In the genomic region with DNA sequence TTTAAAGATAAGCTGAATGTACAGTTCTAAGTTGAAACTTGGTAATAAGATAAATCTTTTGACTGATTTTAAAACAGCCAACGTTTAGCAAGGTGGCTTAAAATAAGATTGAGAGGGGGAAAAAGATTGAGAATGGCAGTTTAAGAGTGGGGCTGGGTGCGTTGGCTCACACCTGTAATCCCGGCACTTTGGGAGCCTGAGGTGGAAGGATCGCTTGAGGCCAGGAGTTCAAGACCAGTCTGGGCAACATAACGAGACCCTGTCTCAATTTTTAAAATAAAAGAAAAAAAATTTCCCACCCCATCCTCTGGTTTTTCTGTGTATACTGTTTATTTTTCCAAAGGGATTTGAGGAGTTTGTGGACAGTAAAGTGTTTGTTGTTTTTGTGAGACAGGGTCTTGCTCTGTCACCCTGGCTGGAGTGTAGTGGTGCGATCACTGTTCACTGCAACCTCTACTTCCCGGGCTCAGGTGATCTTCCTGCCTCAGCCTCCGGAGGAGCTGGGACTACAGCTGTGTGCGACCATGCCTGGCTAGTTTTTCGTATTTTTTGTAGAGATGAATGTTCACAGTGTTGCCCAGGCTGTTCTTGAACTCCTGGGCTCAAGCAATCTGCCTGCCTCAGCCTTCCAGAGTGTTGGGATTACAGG, we compare ENCODE assay signal across 10 cellular contexts. TPM values are rescaled to one million over a fixed set of nuclear protein-coding genes. Genes with fewer than 3 reads are reported as not detected.
DNase-seq lines count a peak whose midpoint lies in the region; ATAC-seq, FAIRE-seq and TF ChIP-seq lines count a peak whose summit lies in the region.
"Had no signal": no experiment of that assay in that cellular context is flagged by ENCODE, and none has a peak within 500 bp of the region (broad histone marks: within the 10 kb centered on the region; RNA-seq: fewer than 3 reads in every experiment).

No MANE protein-coding gene starts in this region.

- peaks cover 36% of the 10 kb centered on the region for H3K4me1 Mint-ChIP-seq in endothelial cell (ENCODE audit: unreplicated experiment)

- no peak overlapping the region for H3K27ac Mint-ChIP-seq in endothelial cell (ENCODE audit: unreplicated experiment)

- peak overlapping the region in 2 of 4 donors; percentile 66 to 69 for H3K4me3 ChIP-seq in pancreas

- H3K9me3 ChIP-seq in pancreas = no peaks in the 10 kb centered on the region

- intact Hi-C loops in pancreas (cut with DNase I) = no loop called here

- FAIRE-seq in pancreas (lab: Jason Lieb, UNC) = no peak

- H3K36me3 ChIP-seq in pancreas = no peaks in the 10 kb centered on the region
- H3K36me3 ChIP-seq: cardiac muscle cell had no signal

- no peaks in the 10 kb centered on the region for H3K9me3 Mint-ChIP-seq in endothelial cell (ENCODE audit: unreplicated experiment)

- no peak for TF ChIP-seq CTCF in endothelial cell (IDR thresholded peaks at IDR 0.05; ENCODE audit: unreplicated experiment)
- TF ChIP-seq CTCF in pancreas (IDR thresholded peaks at IDR 0.05) = no peak

- peaks cover 11% of the 10 kb centered on the region for H3K27me3 Mint-ChIP-seq in endothelial cell (ENCODE audit: unreplicated experiment)

- peaks cover 10% of the 10 kb centered on the region for H3K36me3 Mint-ChIP-seq in endothelial cell (ENCODE audit: low read depth, unreplicated experiment)

- peak overlapping the region; percentile 6 to 96 (median 93) for H3K27ac ChIP-seq in pancreas
- H3K27ac ChIP-seq: cardiac muscle cell had no signal

- H3K27me3 ChIP-seq in pancreas = no peaks in the 10 kb centered on the region
- H3K27me3 ChIP-seq: cardiac muscle cell had no signal

- peaks cover 0 to 24% (median 23%) of the 10 kb centered on the region in 3 donors for H3K4me1 ChIP-seq in pancreas

- in situ Hi-C loops in Caki2 (cut with HindIII; ENCODE audit: low pct_unique_long_range_greater_than_20kb, low sequenced_read_pairs) = no loop called here

- 36 to 44% methylated on average over 10 of the region's 10 CpGs for WGBS in pancreas, 2 donors

- DNase-seq in Caki2 (ENCODE audit: low read depth) (peak; percentile 33), NCI-H2171 treated with DMSO at 0.1 percent for 48 hours (lab: John Stamatoyannopoulos, UW) (peak; percentile 38), endothelial cell (ENCODE audit: low spot score) (no peak), pancreas (no peak), cerebellum (ENCODE audit: low spot score) (no peak), iPS-NIHi7 (ENCODE audit: extremely low spot score) (no peak), GF-D8 (lab: John Stamatoyannopoulos, UW) (no peak)
- DNase-seq: SHP77 had no signal

- ATAC-seq in pancreas (no peak), HG03159 (IDR thresholded peaks at IDR 0.05; ENCODE audit: unreplicated experiment) (no peak)

- peak overlapping the region; percentile 25 for H3K4me3 Mint-ChIP-seq in endothelial cell (ENCODE audit: unreplicated experiment)

RNA-seq across cellular contexts. Expression of gene MAPK6, which starts 3.0 kb away (rescaled TPM):
- 24.7 and 45.4 TPM in 2 replicates for total RNA-seq in Caki2 (2014; rRNA removed; shearing (Covaris generic); ENCODE audit: low replicate concordance)
- 94.6 TPM for total RNA-seq in endothelial cell (ENCODE audit: unreplicated experiment)
- 10 to 100 TPM in 4 of 6 donors, 1 to 10 TPM in 2; 7.4 to 13.9 (median 10.6) TPM for total RNA-seq in pancreas
- polyA plus RNA-seq in pancreas = 1 to 10 TPM; 3.0 to 5.6 TPM
- total RNA-seq in cerebellum = 62.7 TPM

RNA-seq across cellular contexts. Expression of gene LEO1, which starts 50.4 kb away (rescaled TPM):
- 10.5 and 14.9 TPM in 2 replicates for total RNA-seq in Caki2 (2014; rRNA removed; shearing (Covaris generic); ENCODE audit: low replicate concordance)
- total RNA-seq in endothelial cell (ENCODE audit: unreplicated experiment) = 25.5 TPM
- 1 to 10 TPM; 3.0 to 7.4 (median 5.3) TPM for total RNA-seq in pancreas
- polyA plus RNA-seq in pancreas = 1 to 10 TPM; 4.0 to 8.1 TPM
- total RNA-seq in cerebellum = 30.4 TPM

Comparison
In these comparisons a context has a peak if more than half of its experiments do, and no peak if none do; other contexts are left out.
1. DNase-seq: peak in Caki2 (single experiment) and NCI-H2171 treated with DMSO at 0.1 percent for 48 hours (single experiment); none in endothelial cell (single experiment), pancreas (0 of 6), cerebellum (single experiment), iPS-NIHi7 (single experiment) and GF-D8 (single experiment).